ENCODE assay signal across 8 cellular contexts in the genomic region with DNA sequence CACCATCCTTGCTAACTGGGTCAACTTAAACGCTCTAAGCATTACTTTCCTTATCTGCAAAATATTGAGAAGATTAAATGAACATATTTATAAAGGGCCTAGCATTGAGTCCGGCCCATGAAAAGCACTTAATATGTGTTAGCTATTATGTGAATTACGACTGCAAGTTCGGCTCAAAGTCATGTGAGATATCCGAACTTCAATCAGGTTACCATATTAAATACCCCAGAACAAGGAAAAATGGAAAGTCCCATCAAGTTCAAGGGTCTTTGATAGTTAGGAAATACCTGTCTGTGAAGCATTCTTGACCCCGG. TPM values are rescaled to one million over a fixed set of nuclear protein-coding genes. Genes with fewer than 3 reads are reported as not detected.
A peak's percentile ranks its signal among the peaks of the same experiment; 100 is the strongest.
DNase-seq lines count a peak whose midpoint lies in the region; ATAC-seq and TF ChIP-seq lines count a peak whose summit lies in the region.

No MANE protein-coding gene starts in this region.

- H3K4me3 ChIP-seq in retinal pigment epithelial cell (ENCODE audit: low read length) = peak overlapping the region; percentile 75

- DNase-seq in endothelial cell (ENCODE audit: low spot score) (no peak), retinal pigment epithelial cell (ENCODE audit: low read depth) (no peak), NAMALWA (ENCODE audit: low spot score) (no peak)
- DNase-seq in stimulated activated CD4-positive, alpha-beta T cell treated with anti-CD3 and anti-CD28 coated beads, Interleukin-12 subunit alpha, Interleukin-12 subunit beta, amount 100 ng/mL, for 4 hours = no peak

- peaks cover 1% of the 10 kb centered on the region for H3K27me3 Mint-ChIP-seq in endothelial cell (ENCODE audit: unreplicated experiment)

- TF ChIP-seq CTCF in endothelial cell (IDR thresholded peaks at IDR 0.05; ENCODE audit: unreplicated experiment) (no peak), retinal pigment epithelial cell (conservative IDR thresholded peaks at IDR 0.05; ENCODE audit: low read depth, low read length) (no peak)

- peaks cover 3% of the 10 kb centered on the region for H3K36me3 Mint-ChIP-seq in endothelial cell (ENCODE audit: low read depth, unreplicated experiment)

- ATAC-seq in GM19025 (IDR thresholded peaks at IDR 0.05; ENCODE audit: low read depth, unreplicated experiment) = peak; percentile 8
- ATAC-seq in GM18498 (IDR thresholded peaks at IDR 0.05; ENCODE audit: unreplicated experiment) = no peak
- no peak for ATAC-seq in GM19328 (IDR thresholded peaks at IDR 0.05; ENCODE audit: unreplicated experiment)

- H3K4me1 Mint-ChIP-seq in endothelial cell (ENCODE audit: unreplicated experiment) = peaks cover 8% of the 10 kb centered on the region

- H3K4me3 Mint-ChIP-seq in endothelial cell (ENCODE audit: unreplicated experiment) = peak overlapping the region; percentile 88

- no peaks in the 10 kb centered on the region for H3K9me3 Mint-ChIP-seq in endothelial cell (ENCODE audit: unreplicated experiment)

- H3K27ac Mint-ChIP-seq in endothelial cell (ENCODE audit: unreplicated experiment) = peak overlapping the region; percentile 86

- H3K9me3 ChIP-seq in KOPT-K1 (ENCODE audit: insufficient read depth, low read length, poor library complexity, severe bottlenecking) = no peaks in the 10 kb centered on the region

- H3K27ac ChIP-seq in KOPT-K1 (ENCODE audit: low read depth, low read length, poor library complexity, severe bottlenecking) = peak overlapping the region; percentile 88

- H3K36me3 ChIP-seq in KOPT-K1 (ENCODE audit: insufficient read depth, low read length) = no peaks in the 10 kb centered on the region

RNA-seq across cellular contexts. Expression of a gene that starts 0.5 kb away (rescaled TPM):
- 20.8 TPM for total RNA-seq in endothelial cell (ENCODE audit: unreplicated experiment)
